25 cellular contexts compared by ENCODE assay signal in the genomic region with DNA sequence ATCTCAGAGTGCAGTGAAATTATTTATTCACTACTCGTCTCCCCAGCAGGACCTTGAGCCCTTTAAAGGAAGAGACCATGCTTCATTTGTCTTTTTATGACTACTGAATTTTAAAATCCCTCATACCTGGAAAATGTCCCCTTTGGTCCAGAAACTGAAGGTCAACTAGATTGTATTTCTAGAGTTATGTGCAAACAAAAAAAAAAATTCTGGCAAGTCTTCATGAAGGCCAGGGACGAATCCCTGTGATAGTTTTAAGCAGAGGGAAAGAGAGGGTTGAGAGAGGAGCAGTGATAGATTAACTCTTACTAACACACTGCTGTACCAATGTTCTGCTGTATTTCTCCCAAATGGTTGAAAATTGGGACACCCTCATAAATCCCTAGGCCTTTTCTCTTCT.
"Had no signal": no experiment of that assay in that cellular context is flagged by ENCODE, and none has a peak within 500 bp of the region (broad histone marks: within the 10 kb centered on the region; RNA-seq: fewer than 3 reads in every experiment).

No MANE protein-coding gene starts in this region.

- H3K9me3 ChIP-seq: SJCRH30, SK-N-SH had no signal

- H3K9me3 Mint-ChIP-seq: activated naive CD4-positive, alpha-beta T cell treated with anti-CD3 and anti-CD28 coated beads for 36 hours; activated T-helper 17 cell treated with anti-CD3 and anti-CD28 coated beads, Interleukin-2, amount 50 U/mL, for 72 hours had no signal

- ATAC-seq: activated T-helper 17 cell treated with anti-CD3 and anti-CD28 coated beads, Interleukin-2, amount 50 U/mL, for 72 hours; PC-3 had no signal

- DNase-seq: activated CD4-positive, alpha-beta memory T cell treated with anti-CD3 and anti-CD28 coated beads, Interleukin-2, amount 10 ng/mL, durations not matched to agents 7 days and 5 days; activated CD4-positive, alpha-beta T cell treated with anti-CD3 and anti-CD28 coated beads, Interleukin-2, amount 10 ng/mL, durations not matched to agents 7 days and 5 days; activated CD4-positive, CD25-positive, alpha-beta regulatory T cell; activated gamma-delta T cell; activated naive CD4-positive, alpha-beta T cell treated with anti-CD3 and anti-CD28 coated beads for 36 hours; activated T-cell treated with anti-CD3 and anti-CD28 coated beads for 4 hours; activated T-cell treated with anti-CD3 and anti-CD28 coated beads, Interleukin-2, amount 50 U/mL, for 48 hours; amygdala; brain microvascular endothelial cell; IMR-90; Kasumi-1; KBM-7; NCI-H1105 treated with DMSO at 0.1 percent for 48 hours; NCI-H1436 treated with DMSO at 0.1 percent for 48 hours; NCI-H187; NCI-H2081 treated with DMSO at 0.1 percent for 48 hours; NCI-H446; NCI-H526; PC-3; SJCRH30; SK-N-SH; T-helper 1 cell had no signal

- H3K27me3 Mint-ChIP-seq: activated CD4-positive, alpha-beta memory T cell treated with anti-CD3 and anti-CD28 coated beads, Interleukin-2, amount 10 ng/mL, durations not matched to agents 7 days and 5 days; activated CD4-positive, alpha-beta T cell treated with anti-CD3 and anti-CD28 coated beads, Interleukin-2, amount 10 ng/mL, durations not matched to agents 7 days and 5 days; activated naive CD8-positive, alpha-beta T cell; activated T-helper 17 cell treated with anti-CD3 and anti-CD28 coated beads, Interleukin-2, amount 50 U/mL, for 72 hours had no signal

- H3K4me3 Mint-ChIP-seq: activated CD4-positive, alpha-beta memory T cell treated with anti-CD3 and anti-CD28 coated beads, Interleukin-2, amount 10 ng/mL, durations not matched to agents 7 days and 5 days; activated CD4-positive, alpha-beta T cell treated with anti-CD3 and anti-CD28 coated beads, Interleukin-2, amount 10 ng/mL, durations not matched to agents 7 days and 5 days; activated naive CD4-positive, alpha-beta T cell treated with anti-CD3 and anti-CD28 coated beads for 36 hours; activated naive CD8-positive, alpha-beta T cell; activated T-helper 17 cell treated with anti-CD3 and anti-CD28 coated beads, Interleukin-2, amount 50 U/mL, for 72 hours had no signal

- H3K27ac ChIP-seq: brain microvascular endothelial cell, SJCRH30, VCaP had no signal

- H3K4me1 Mint-ChIP-seq: activated CD4-positive, alpha-beta memory T cell treated with anti-CD3 and anti-CD28 coated beads, Interleukin-2, amount 10 ng/mL, durations not matched to agents 7 days and 5 days; activated CD4-positive, alpha-beta T cell treated with anti-CD3 and anti-CD28 coated beads, Interleukin-2, amount 10 ng/mL, durations not matched to agents 7 days and 5 days had no signal

- H3K27ac Mint-ChIP-seq: activated CD4-positive, alpha-beta memory T cell treated with anti-CD3 and anti-CD28 coated beads, Interleukin-2, amount 10 ng/mL, durations not matched to agents 7 days and 5 days; activated CD4-positive, alpha-beta T cell treated with anti-CD3 and anti-CD28 coated beads, Interleukin-2, amount 10 ng/mL, durations not matched to agents 7 days and 5 days; activated naive CD4-positive, alpha-beta T cell treated with anti-CD3 and anti-CD28 coated beads for 36 hours; activated naive CD8-positive, alpha-beta T cell; activated T-helper 17 cell treated with anti-CD3 and anti-CD28 coated beads, Interleukin-2, amount 50 U/mL, for 72 hours had no signal

- H3K36me3 ChIP-seq: brain microvascular endothelial cell, SJCRH30 had no signal

- H3K27me3 ChIP-seq: brain microvascular endothelial cell, SJCRH30 had no signal

- H3K4me3 ChIP-seq: SJCRH30 had no signal
